In genomic region chr7:50956522-50957155, GRCh38 we compare ENCODE assay signal across 23 cellular contexts.
"Had no signal": no experiment of that assay in that cellular context is flagged by ENCODE, and none has a peak within 500 bp of the region (broad histone marks: within the 10 kb centered on the region; RNA-seq: fewer than 3 reads in every experiment).

No MANE protein-coding gene starts in this region.

- H3K27me3 Mint-ChIP-seq: activated CD4-positive, alpha-beta T cell treated with anti-CD3 and anti-CD28 coated beads for 36 hours had no signal

- H3K9me3 Mint-ChIP-seq: activated CD4-positive, alpha-beta memory T cell treated with anti-CD3 and anti-CD28 coated beads, Interleukin-2, amount 10 ng/mL, durations not matched to agents 7 days and 5 days; activated naive CD8-positive, alpha-beta T cell treated with anti-CD3 and anti-CD28 coated beads for 36 hours; activated T-helper 17 cell treated with anti-CD3 and anti-CD28 coated beads, Interleukin-2, amount 50 U/mL, for 72 hours; dendritic cell treated with granulocyte-macrophage colony-stimulating factor and Interleukin-4, amounts not matched to agents 40 ng/mL and 50 ng/mL, for 4 days had no signal

- H3K27me3 ChIP-seq: left lung, right atrium auricular region, upper lobe of right lung had no signal

- H3K4me1 ChIP-seq: upper lobe of right lung had no signal

- H3K4me3 ChIP-seq: left lung, right atrium auricular region, upper lobe of right lung had no signal

- DNase-seq: activated CD4-positive, alpha-beta memory T cell treated with anti-CD3 and anti-CD28 coated beads, Interleukin-2, amount 10 ng/mL, durations not matched to agents 7 days and 5 days; activated CD4-positive, alpha-beta T cell treated with anti-CD3 and anti-CD28 coated beads for 36 hours; activated CD8-positive, alpha-beta memory T cell treated with anti-CD3 and anti-CD28 coated beads, Interleukin-2, amount 10 ng/mL, durations not matched to agents 7 days and 5 days; activated naive CD4-positive, alpha-beta T cell; activated naive CD8-positive, alpha-beta T cell treated with anti-CD3 and anti-CD28 coated beads for 36 hours; activated T-cell treated with anti-CD3 and anti-CD28 coated beads, Interleukin-2, amount 50 U/mL, for 1 hour; amniotic stem cell; effector CD8-positive, alpha-beta T cell; foreskin fibroblast; hypothalamus; islet precursor cell; left lung; occipital lobe; posterior cingulate gyrus; stimulated activated CD4-positive, alpha-beta T cell treated with anti-CD3 and anti-CD28 coated beads, Interleukin-12 subunit alpha, Interleukin-12 subunit beta, amount 100 ng/mL, for 4 hours; stimulated activated CD4-positive, alpha-beta T cell treated with anti-CD3 and anti-CD28 coated beads, Interleukin-1b, Interleukin-23, amount 100 ng/mL, for 48 hours; stimulated activated CD8-positive, alpha-beta memory T cell treated with anti-CD3 and anti-CD28 coated beads, Interleukin-4, amount 100 ng/mL, for 48 hours; stimulated activated naive CD4-positive, alpha-beta T cell; upper lobe of right lung had no signal

- H3K27ac ChIP-seq: left lung, right atrium auricular region, upper lobe of right lung had no signal

- H3K36me3 ChIP-seq: left lung, right atrium auricular region, upper lobe of right lung had no signal

- H3K4me1 Mint-ChIP-seq: activated CD4-positive, alpha-beta T cell treated with anti-CD3 and anti-CD28 coated beads for 36 hours; activated naive CD8-positive, alpha-beta T cell treated with anti-CD3 and anti-CD28 coated beads for 36 hours; activated T-helper 17 cell treated with anti-CD3 and anti-CD28 coated beads, Interleukin-2, amount 50 U/mL, for 72 hours had no signal

- H3K9me3 ChIP-seq: left lung, right atrium auricular region, upper lobe of right lung had no signal

- ATAC-seq: activated CD4-positive, alpha-beta T cell treated with anti-CD3 and anti-CD28 coated beads for 36 hours; activated CD8-positive, alpha-beta memory T cell treated with anti-CD3 and anti-CD28 coated beads, Interleukin-2, amount 10 ng/mL, durations not matched to agents 7 days and 5 days; activated T-helper 17 cell treated with anti-CD3 and anti-CD28 coated beads, Interleukin-2, amount 50 U/mL, for 72 hours; left lung; upper lobe of right lung had no signal

- H3K36me3 Mint-ChIP-seq: activated CD8-positive, alpha-beta memory T cell treated with anti-CD3 and anti-CD28 coated beads, Interleukin-2, amount 10 ng/mL, durations not matched to agents 7 days and 5 days; activated naive CD8-positive, alpha-beta T cell treated with anti-CD3 and anti-CD28 coated beads for 36 hours had no signal

- H3K4me3 Mint-ChIP-seq: activated CD4-positive, alpha-beta memory T cell treated with anti-CD3 and anti-CD28 coated beads, Interleukin-2, amount 10 ng/mL, durations not matched to agents 7 days and 5 days; activated CD4-positive, alpha-beta T cell treated with anti-CD3 and anti-CD28 coated beads for 36 hours; activated CD8-positive, alpha-beta memory T cell treated with anti-CD3 and anti-CD28 coated beads, Interleukin-2, amount 10 ng/mL, durations not matched to agents 7 days and 5 days; activated naive CD8-positive, alpha-beta T cell treated with anti-CD3 and anti-CD28 coated beads for 36 hours; activated T-helper 17 cell treated with anti-CD3 and anti-CD28 coated beads, Interleukin-2, amount 50 U/mL, for 72 hours; dendritic cell treated with granulocyte-macrophage colony-stimulating factor and Interleukin-4, amounts not matched to agents 40 ng/mL and 50 ng/mL, for 4 days; WTC11 had no signal

- H3K27ac Mint-ChIP-seq: activated CD4-positive, alpha-beta memory T cell treated with anti-CD3 and anti-CD28 coated beads, Interleukin-2, amount 10 ng/mL, durations not matched to agents 7 days and 5 days; activated CD4-positive, alpha-beta T cell treated with anti-CD3 and anti-CD28 coated beads for 36 hours; activated CD8-positive, alpha-beta memory T cell treated with anti-CD3 and anti-CD28 coated beads, Interleukin-2, amount 10 ng/mL, durations not matched to agents 7 days and 5 days; activated naive CD8-positive, alpha-beta T cell treated with anti-CD3 and anti-CD28 coated beads for 36 hours; activated T-helper 17 cell treated with anti-CD3 and anti-CD28 coated beads, Interleukin-2, amount 50 U/mL, for 72 hours; dendritic cell treated with granulocyte-macrophage colony-stimulating factor and Interleukin-4, amounts not matched to agents 40 ng/mL and 50 ng/mL, for 4 days; WTC11 had no signal
